ENCODE assay signal across 18 cellular contexts in genomic region chr11:64395545-64396078, GRCh38. TPM values are rescaled to one million over a fixed set of nuclear protein-coding genes. Genes with fewer than 3 reads are reported as not detected.
DNase-seq lines count a peak whose midpoint lies in the region; ATAC-seq, FAIRE-seq and TF ChIP-seq lines count a peak whose summit lies in the region.
"Had no signal": no experiment of that assay in that cellular context is flagged by ENCODE, and none has a peak within 500 bp of the region (broad histone marks: within the 10 kb centered on the region; RNA-seq: fewer than 3 reads in every experiment).

No MANE protein-coding gene starts in this region.

- no peaks in the 10 kb centered on the region for H3K36me3 ChIP-seq in endodermal cell (ENCODE audit: control insufficient read depth, insufficient read depth, low read length)
- no peaks in the 10 kb centered on the region for H3K36me3 ChIP-seq in mesodermal cell (ENCODE audit: control insufficient read depth, insufficient read depth, low read length)
- H3K36me3 ChIP-seq: suprapubic skin had no signal

- H3K4me3 ChIP-seq in endodermal cell (ENCODE audit: low read length) (no peak overlapping the region), mesodermal cell (ENCODE audit: extremely low read depth, insufficient read depth, low read length, poor library complexity, severe bottlenecking) (no peak overlapping the region)
- H3K4me3 ChIP-seq: A549, suprapubic skin had no signal

- DNase-seq in Right ventricle myocardium inferior (ENCODE audit: missing footprints): no peak
- no peak for DNase-seq in cardiac septum (ENCODE audit: low spot score)
- DNase-seq in endodermal cell: no peak
- DNase-seq in urothelium cell line (ENCODE audit: low spot score): no peak
- DNase-seq in SHP77 treated with DMSO at 0.1 percent for 48 hours (lab: John Stamatoyannopoulos, UW): no peak
- DNase-seq in H54 (ENCODE audit: insufficient read length, low spot score): no peak
- DNase-seq: activated CD4-positive, alpha-beta T cell treated with anti-CD3 and anti-CD28 coated beads, Interleukin-2, amount 50 U/mL, for 1 hour; activated naive CD8-positive, alpha-beta T cell treated with anti-CD3 and anti-CD28 coated beads, Interleukin-2, amount 10 ng/mL, durations not matched to agents 7 days and 5 days; CD8-positive, alpha-beta memory T cell; foreskin fibroblast; NCI-H2107; NCI-H774; SHP77 had no signal

- intact Hi-C loops in Right ventricle myocardium inferior (cut with DNase I) (no loop called here), cardiac septum (cut with DNase I) (no loop called here)

- no peak for TF ChIP-seq CTCF in endodermal cell (conservative IDR thresholded peaks at IDR 0.05)

- no peaks in the 10 kb centered on the region for H3K36me3 Mint-ChIP-seq in endodermal cell (ENCODE audit: low read depth)
- H3K36me3 Mint-ChIP-seq: activated naive CD8-positive, alpha-beta T cell treated with anti-CD3 and anti-CD28 coated beads, Interleukin-2, amount 10 ng/mL, durations not matched to agents 7 days and 5 days; CD8-positive, alpha-beta memory T cell had no signal

- H3K4me1 ChIP-seq in endodermal cell (ENCODE audit: control insufficient read depth, insufficient read depth, low read length) (peaks cover 8% of the 10 kb centered on the region), mesodermal cell (ENCODE audit: control insufficient read depth, insufficient read depth, low read length, poor library complexity, severe bottlenecking) (peaks cover 14% of the 10 kb centered on the region)

- no peaks in the 10 kb centered on the region for H3K27me3 ChIP-seq in endodermal cell (ENCODE audit: control insufficient read depth, insufficient read depth, low read length, poor library complexity, severe bottlenecking)

- H3K4me3 Mint-ChIP-seq in endodermal cell: peak overlapping the region; percentile 24
- H3K4me3 Mint-ChIP-seq: activated naive CD8-positive, alpha-beta T cell treated with anti-CD3 and anti-CD28 coated beads, Interleukin-2, amount 10 ng/mL, durations not matched to agents 7 days and 5 days; CD8-positive, alpha-beta memory T cell; central memory CD8-positive, alpha-beta T cell had no signal

- ATAC-seq in Right ventricle myocardium inferior: peak; percentile 30
- ATAC-seq in HG02852 (IDR thresholded peaks at IDR 0.05; ENCODE audit: unreplicated experiment): no peak
- ATAC-seq: A549 had no signal

- peak; percentile 30 for FAIRE-seq in urothelium cell line (lab: Jason Lieb, UNC)
- no peak for FAIRE-seq in H54 (lab: Jason Lieb, UNC)
- FAIRE-seq: A549 had no signal

- peak overlapping the region; percentile 85 for H3K27ac Mint-ChIP-seq in endodermal cell
- H3K27ac Mint-ChIP-seq: activated naive CD8-positive, alpha-beta T cell treated with anti-CD3 and anti-CD28 coated beads, Interleukin-2, amount 10 ng/mL, durations not matched to agents 7 days and 5 days had no signal

- 66 to 69% methylated on average over 12 to 13 of the region's 13 CpGs for WGBS in endodermal cell (ENCODE audit: insufficient coverage in 1 of 2, insufficient read length in 1 of 2), 2 experiments
- 55 to 60% methylated on average over 11 to 13 of the region's 13 CpGs for WGBS in mesodermal cell (ENCODE audit: insufficient coverage in 2 of 2), 2 experiments

- no peak for TF ChIP-seq POLR2A in H54 (IDR thresholded peaks at IDR 0.05; ENCODE audit: low read depth, low read length)

- no peaks in the 10 kb centered on the region for H3K9me3 Mint-ChIP-seq in endodermal cell
- H3K9me3 Mint-ChIP-seq: activated naive CD8-positive, alpha-beta T cell treated with anti-CD3 and anti-CD28 coated beads, Interleukin-2, amount 10 ng/mL, durations not matched to agents 7 days and 5 days; central memory CD8-positive, alpha-beta T cell had no signal

- peaks cover 15% of the 10 kb centered on the region for H3K4me1 Mint-ChIP-seq in endodermal cell

- H3K27ac ChIP-seq in endodermal cell (ENCODE audit: low read depth, low read length) (peak overlapping the region; percentile 4), mesodermal cell (ENCODE audit: low read depth, low read length, severe bottlenecking) (peak overlapping the region; percentile 86)
- H3K27ac ChIP-seq: A549, suprapubic skin had no signal

- no peaks in the 10 kb centered on the region for H3K27me3 Mint-ChIP-seq in endodermal cell (ENCODE audit: insufficient read depth)

- H3K9ac ChIP-seq in endodermal cell (ENCODE audit: extremely low read depth, low read length, poor library complexity, severe bottlenecking): no peak overlapping the region

- H3K9me3 ChIP-seq in endodermal cell (ENCODE audit: control insufficient read depth, low read length): no peaks in the 10 kb centered on the region
- no peaks in the 10 kb centered on the region for H3K9me3 ChIP-seq in mesodermal cell (ENCODE audit: control insufficient read depth, low read length)
- H3K9me3 ChIP-seq: A549, suprapubic skin had no signal

RNA-seq across cellular contexts. Expression of gene RPS6KA4, which starts 36.6 kb away (rescaled TPM):
- 18.7 TPM for total RNA-seq in Right ventricle myocardium inferior
- 15.4 TPM for total RNA-seq in cardiac septum
- 10 to 100 TPM; 13.5 to 14.5 TPM for total RNA-seq in endodermal cell
- 10.2 TPM for polyA plus RNA-seq in endodermal cell (2013, experiment 1 of 2)
- 9.9 TPM for polyA plus RNA-seq in endodermal cell (2013, experiment 2 of 2)
- polyA plus RNA-seq in mesodermal cell (2013, experiment 1 of 2): 20.9 TPM
- 19.9 TPM for polyA plus RNA-seq in mesodermal cell (2013, experiment 2 of 2)

RNA-seq across cellular contexts. Expression of gene CCDC88B, which starts 55.6 kb away (rescaled TPM):
- 7.7 TPM for total RNA-seq in Right ventricle myocardium inferior
- total RNA-seq in cardiac septum: 6.3 TPM
- 10 to 100 TPM; 14.2 to 15.2 TPM for total RNA-seq in endodermal cell
- 5.3 TPM for polyA plus RNA-seq in endodermal cell (2013, experiment 1 of 2)
- 4.5 TPM for polyA plus RNA-seq in endodermal cell (2013, experiment 2 of 2)
- polyA plus RNA-seq in mesodermal cell (2013, experiment 1 of 2): 4.0 TPM
- polyA plus RNA-seq in mesodermal cell (2013, experiment 2 of 2): 1.4 TPM
